ENCODE assay signal across 8 cellular contexts in the genomic region with DNA sequence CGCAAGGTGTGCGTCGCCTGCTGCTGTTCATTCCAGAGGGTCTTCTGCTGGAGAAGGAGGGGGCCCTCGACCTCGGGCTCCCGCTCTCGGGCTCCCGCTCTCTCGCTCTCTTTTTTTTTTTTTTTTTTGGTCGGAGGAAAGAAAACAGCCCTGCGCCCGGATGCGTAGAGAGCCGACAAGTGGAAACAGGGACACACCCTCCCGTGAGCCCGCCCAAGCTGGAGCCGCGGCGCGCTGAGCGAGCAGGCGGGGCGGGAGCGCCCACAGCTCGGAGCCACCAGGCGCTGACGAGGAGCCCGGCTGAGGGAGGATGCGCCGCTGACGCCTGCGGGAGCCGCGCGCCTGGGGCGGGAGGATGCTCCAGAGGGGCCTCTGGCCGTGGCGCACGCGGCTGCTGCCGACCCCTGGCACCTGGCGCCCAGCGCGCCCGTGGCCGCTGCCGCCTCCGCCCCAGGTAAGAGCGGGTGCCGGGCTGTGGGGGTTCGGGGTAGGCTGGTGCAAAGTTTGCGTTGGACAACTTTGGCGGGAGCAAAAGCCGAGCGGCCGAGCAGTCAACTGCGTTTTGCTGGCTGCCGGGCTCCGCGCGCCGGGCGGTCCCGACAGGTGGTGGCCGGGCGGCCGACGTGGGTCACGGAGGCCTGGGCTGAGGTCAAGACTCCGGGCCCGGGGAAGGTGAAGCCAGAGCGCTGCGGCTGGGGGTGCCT. TPM values are rescaled to one million over a fixed set of nuclear protein-coding genes. Genes with fewer than 3 reads are reported as not detected.
DNase-seq lines count a peak whose midpoint lies in the region; ATAC-seq and TF ChIP-seq lines count a peak whose summit lies in the region.

A gene with protein sequence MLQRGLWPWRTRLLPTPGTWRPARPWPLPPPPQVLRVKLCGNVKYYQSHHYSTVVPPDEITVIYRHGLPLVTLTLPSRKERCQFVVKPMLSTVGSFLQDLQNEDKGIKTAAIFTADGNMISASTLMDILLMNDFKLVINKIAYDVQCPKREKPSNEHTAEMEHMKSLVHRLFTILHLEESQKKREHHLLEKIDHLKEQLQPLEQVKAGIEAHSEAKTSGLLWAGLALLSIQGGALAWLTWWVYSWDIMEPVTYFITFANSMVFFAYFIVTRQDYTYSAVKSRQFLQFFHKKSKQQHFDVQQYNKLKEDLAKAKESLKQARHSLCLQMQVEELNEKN (plus strand): TSS at position 264 of the 704 bp plus-strand sequence. CDS start 92 bp downstream, at position 356.

- H3K4me1 Mint-ChIP-seq in brain, result peaks cover 32% of the 10 kb centered on the region

- H3K27me3 ChIP-seq in iPS-18a (ENCODE audit: control insufficient read depth, insufficient read depth, low read length), result peaks cover 6% of the 10 kb centered on the region
- no peaks in the 10 kb centered on the region for H3K27me3 ChIP-seq in skeletal muscle satellite cell (ENCODE audit: control insufficient read depth, insufficient read depth, low read length)

- H3K27me3 Mint-ChIP-seq in brain, result peaks cover 9% of the 10 kb centered on the region

- H3K36me3 Mint-ChIP-seq in brain, result peaks cover 4% of the 10 kb centered on the region

- no peak for TF ChIP-seq CTCF in brain (conservative IDR thresholded peaks at IDR 0.05)

- H3K27ac ChIP-seq in iPS-18a (ENCODE audit: low read length), result no peak within 1 kb of the TSS

- peak; percentile 58 for DNase-seq in NCI-H2107 (lab: John Stamatoyannopoulos, UW)
- DNase-seq in UCSD-AML1 (lab: John Stamatoyannopoulos, UW; ENCODE audit: unreplicated experiment), result peak; percentile 44
- no peak for DNase-seq in cortex of kidney (lab: John Stamatoyannopoulos, UW)

- H3K4me1 ChIP-seq in iPS-18a (ENCODE audit: control insufficient read depth, low read depth, low read length) (peaks cover 8% of the 10 kb centered on the region), skeletal muscle satellite cell (ENCODE audit: control insufficient read depth, insufficient read depth, low read length) (peaks cover 3% of the 10 kb centered on the region)

- peak within 1 kb of the TSS; percentile 43 to 97 (median 81) for H3K27ac Mint-ChIP-seq in brain

- H3K4me3 ChIP-seq in iPS-18a (ENCODE audit: low read length) (peak within 1 kb of the TSS; percentile 88), skeletal muscle satellite cell (ENCODE audit: low read length) (peak within 1 kb of the TSS; percentile 83)

- no peaks in the 10 kb centered on the region for H3K9me3 ChIP-seq in iPS-18a (ENCODE audit: control insufficient read depth, low read depth, low read length)
- H3K9me3 ChIP-seq in skeletal muscle satellite cell (replicated peaks; ENCODE audit: low read length), result no peaks in the 10 kb centered on the region

- H3K4me2 ChIP-seq in skeletal muscle satellite cell (ENCODE audit: low read length), result peak within 1 kb of the TSS; percentile 89

- peak within 1 kb of the TSS; percentile 85 to 94 (median 88) for H3K4me3 Mint-ChIP-seq in brain

- peak within 1 kb of the TSS; percentile 66 for H3K9ac ChIP-seq in iPS-18a (ENCODE audit: low read length)
- peak within 1 kb of the TSS; percentile 85 for H3K9ac ChIP-seq in skeletal muscle satellite cell (ENCODE audit: low read depth, low read length)

- peak; percentile 81 for ATAC-seq in GM18517 (IDR thresholded peaks at IDR 0.05; ENCODE audit: unreplicated experiment)
- peak; percentile 90 for ATAC-seq in HG02970 (IDR thresholded peaks at IDR 0.05; ENCODE audit: low FRiP score, unreplicated experiment)

- H3K9me3 Mint-ChIP-seq in brain, result peaks cover 0 to 3% (median 0%) of the 10 kb centered on the region in 5 experiments

- no peaks in the 10 kb centered on the region for H3K36me3 ChIP-seq in iPS-18a (ENCODE audit: control insufficient read depth, low read depth, low read length)
- H3K36me3 ChIP-seq in skeletal muscle satellite cell (ENCODE audit: insufficient read depth, low read length), result no peaks in the 10 kb centered on the region

RNA-seq across cellular contexts. Expression of the gene that starts here (rescaled TPM):
- polyA plus RNA-seq in brain (ENCODE audit: insufficient read depth, low read depth, low replicate concordance), result 11.8 TPM
- total RNA-seq in skeletal muscle satellite cell (2012; rRNA removed), result 16.7 and 18.6 TPM in 2 replicates
